In genomic region chr17:54559883-54560282, GRCh38 we compare ENCODE assay signal across 35 cellular contexts.
"Had no signal": no experiment of that assay in that cellular context is flagged by ENCODE, and none has a peak within 500 bp of the region (broad histone marks: within the 10 kb centered on the region; RNA-seq: fewer than 3 reads in every experiment).

No MANE protein-coding gene starts in this region.

- DNase-seq: Karpas-422, Kasumi-1, KG1, MG63, MM.1S, MV-4-11, NCI-H1048, NCI-H1092, NCI-H1092 treated with DMSO at 0.1 percent for 48 hours, NCI-H1105, NCI-H1105 treated with DMSO at 0.1 percent for 48 hours, NCI-H1417, NCI-H1417 treated with DMSO at 0.1 percent for 48 hours, NCI-H1436, NCI-H1436 treated with DMSO at 0.1 percent for 48 hours, NCI-H146, NCI-H1694, NCI-H1694 treated with DMSO at 0.1 percent for 48 hours, NCI-H187, NCI-H187 treated with DMSO at 0.1 percent for 48 hours, NCI-H1930, NCI-H2029, NCI-H2029 treated with DMSO at 0.1 percent for 48 hours, NCI-H2081, NCI-H2081 treated with DMSO at 0.1 percent for 48 hours, NCI-H2107, NCI-H2171, NCI-H2171 treated with DMSO at 0.1 percent for 48 hours, NCI-H2227 treated with DMSO at 0.1 percent for 48 hours, NCI-H226, NCI-H345, NCI-H446, NCI-H446 treated with DMSO at 0.1 percent for 48 hours, NCI-H510A had no signal

- H3K9ac ChIP-seq: KMS-11 had no signal

- H3K27ac ChIP-seq: KMS-11 had no signal

- H3K36me3 ChIP-seq: MG63 had no signal

- H3K4me3 ChIP-seq: MG63 had no signal

- H3K27me3 ChIP-seq: MG63 had no signal

- H3K9me3 ChIP-seq: MG63 had no signal
